1 cellular context compared by ENCODE assay signal in genomic region chr1:231037585-231038517, GRCh38.
A peak's percentile ranks its signal among the peaks of the same experiment; 100 is the strongest.
TF ChIP-seq lines count a peak whose summit lies in the region.

No MANE protein-coding gene starts in this region.

TF ChIP-seq in K562, 482 proteins besides CTCF, POLR2A, EP300 and RAD21 (continues in another document):
- TF ChIP-seq PHB (CRISPR knock-in tag; IDR thresholded peaks at IDR 0.05), result no peak
- TF ChIP-seq TBP (optimal IDR thresholded peaks at IDR 0.05; ENCODE audit: low read depth, low read length), result no peak
- TF ChIP-seq CC2D1A (IDR thresholded peaks at IDR 0.05), result no peak
- peak; percentile 81 for TF ChIP-seq ZNF239 (CRISPR knock-in tag; IDR thresholded peaks at IDR 0.05)
- TF ChIP-seq, protein P1, sequence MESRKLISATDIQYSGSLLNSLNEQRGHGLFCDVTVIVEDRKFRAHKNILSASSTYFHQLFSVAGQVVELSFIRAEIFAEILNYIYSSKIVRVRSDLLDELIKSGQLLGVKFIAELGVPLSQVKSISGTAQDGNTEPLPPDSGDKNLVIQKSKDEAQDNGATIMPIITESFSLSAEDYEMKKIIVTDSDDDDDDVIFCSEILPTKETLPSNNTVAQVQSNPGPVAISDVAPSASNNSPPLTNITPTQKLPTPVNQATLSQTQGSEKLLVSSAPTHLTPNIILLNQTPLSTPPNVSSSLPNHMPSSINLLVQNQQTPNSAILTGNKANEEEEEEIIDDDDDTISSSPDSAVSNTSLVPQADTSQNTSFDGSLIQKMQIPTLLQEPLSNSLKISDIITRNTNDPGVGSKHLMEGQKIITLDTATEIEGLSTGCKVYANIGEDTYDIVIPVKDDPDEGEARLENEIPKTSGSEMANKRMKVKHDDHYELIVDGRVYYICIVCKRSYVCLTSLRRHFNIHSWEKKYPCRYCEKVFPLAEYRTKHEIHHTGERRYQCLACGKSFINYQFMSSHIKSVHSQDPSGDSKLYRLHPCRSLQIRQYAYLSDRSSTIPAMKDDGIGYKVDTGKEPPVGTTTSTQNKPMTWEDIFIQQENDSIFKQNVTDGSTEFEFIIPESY (CRISPR knock-in tag; IDR thresholded peaks at IDR 0.05), result no peak
- TF ChIP-seq FOS (IDR thresholded peaks at IDR 0.05; ENCODE audit: extremely low read depth, insufficient read length), result no peak
- no peak for TF ChIP-seq ZNF436 (CRISPR knock-in tag; IDR thresholded peaks at IDR 0.05)
- TF ChIP-seq, protein P2, sequence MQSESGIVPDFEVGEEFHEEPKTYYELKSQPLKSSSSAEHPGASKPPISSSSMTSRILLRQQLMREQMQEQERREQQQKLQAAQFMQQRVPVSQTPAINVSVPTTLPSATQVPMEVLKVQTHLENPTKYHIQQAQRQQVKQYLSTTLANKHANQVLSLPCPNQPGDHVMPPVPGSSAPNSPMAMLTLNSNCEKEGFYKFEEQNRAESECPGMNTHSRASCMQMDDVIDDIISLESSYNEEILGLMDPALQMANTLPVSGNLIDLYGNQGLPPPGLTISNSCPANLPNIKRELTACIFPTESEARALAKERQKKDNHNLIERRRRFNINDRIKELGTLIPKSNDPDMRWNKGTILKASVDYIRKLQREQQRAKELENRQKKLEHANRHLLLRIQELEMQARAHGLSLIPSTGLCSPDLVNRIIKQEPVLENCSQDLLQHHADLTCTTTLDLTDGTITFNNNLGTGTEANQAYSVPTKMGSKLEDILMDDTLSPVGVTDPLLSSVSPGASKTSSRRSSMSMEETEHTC (IDR thresholded peaks at IDR 0.05), result no peak
- 0 out of 2 replicates have a peak, but pooled peaks have one; percentile 27 for TF ChIP-seq DPF2 (IDR thresholded peaks at IDR 0.05)
- no peak for TF ChIP-seq ETS1 (conservative IDR thresholded peaks at IDR 0.05; ENCODE audit: control insufficient read depth, low read depth, low read length)
- no peak for TF ChIP-seq SAFB (IDR thresholded peaks at IDR 0.05; ENCODE audit: borderline replicate concordance, low read depth, low read length)
- no peak for TF ChIP-seq XRCC3 (IDR thresholded peaks at IDR 0.05)
- TF ChIP-seq RBM14 (IDR thresholded peaks at IDR 0.05; ENCODE audit: borderline replicate concordance, insufficient read depth, low read depth, low read length), result no peak
- no peak for TF ChIP-seq ZNF174 (CRISPR knock-in tag; IDR thresholded peaks at IDR 0.05)
- no peak for TF ChIP-seq SRF (CRISPR knock-in tag; IDR thresholded peaks at IDR 0.05)
- TF ChIP-seq, protein P3, sequence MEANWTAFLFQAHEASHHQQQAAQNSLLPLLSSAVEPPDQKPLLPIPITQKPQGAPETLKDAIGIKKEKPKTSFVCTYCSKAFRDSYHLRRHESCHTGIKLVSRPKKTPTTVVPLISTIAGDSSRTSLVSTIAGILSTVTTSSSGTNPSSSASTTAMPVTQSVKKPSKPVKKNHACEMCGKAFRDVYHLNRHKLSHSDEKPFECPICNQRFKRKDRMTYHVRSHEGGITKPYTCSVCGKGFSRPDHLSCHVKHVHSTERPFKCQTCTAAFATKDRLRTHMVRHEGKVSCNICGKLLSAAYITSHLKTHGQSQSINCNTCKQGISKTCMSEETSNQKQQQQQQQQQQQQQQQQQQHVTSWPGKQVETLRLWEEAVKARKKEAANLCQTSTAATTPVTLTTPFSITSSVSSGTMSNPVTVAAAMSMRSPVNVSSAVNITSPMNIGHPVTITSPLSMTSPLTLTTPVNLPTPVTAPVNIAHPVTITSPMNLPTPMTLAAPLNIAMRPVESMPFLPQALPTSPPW (CRISPR knock-in tag; IDR thresholded peaks at IDR 0.05), result no peak; the same call in 1 of the 2 replicates
- no peak for TF ChIP-seq ZSCAN32 (CRISPR knock-in tag; IDR thresholded peaks at IDR 0.05)
- TF ChIP-seq CGGBP1 (CRISPR knock-in tag; IDR thresholded peaks at IDR 0.05), result no peak
- TF ChIP-seq PTRF (tag; IDR thresholded peaks at IDR 0.05), result no peak
- TF ChIP-seq ZNF175 (CRISPR knock-in tag; IDR thresholded peaks at IDR 0.05; ENCODE audit: low read depth), result 0 out of 2 replicates have a peak, but pooled peaks have one; percentile 7
- no peak for TF ChIP-seq ZNF143 (CRISPR knock-in tag; IDR thresholded peaks at IDR 0.05)
- TF ChIP-seq, protein P4, sequence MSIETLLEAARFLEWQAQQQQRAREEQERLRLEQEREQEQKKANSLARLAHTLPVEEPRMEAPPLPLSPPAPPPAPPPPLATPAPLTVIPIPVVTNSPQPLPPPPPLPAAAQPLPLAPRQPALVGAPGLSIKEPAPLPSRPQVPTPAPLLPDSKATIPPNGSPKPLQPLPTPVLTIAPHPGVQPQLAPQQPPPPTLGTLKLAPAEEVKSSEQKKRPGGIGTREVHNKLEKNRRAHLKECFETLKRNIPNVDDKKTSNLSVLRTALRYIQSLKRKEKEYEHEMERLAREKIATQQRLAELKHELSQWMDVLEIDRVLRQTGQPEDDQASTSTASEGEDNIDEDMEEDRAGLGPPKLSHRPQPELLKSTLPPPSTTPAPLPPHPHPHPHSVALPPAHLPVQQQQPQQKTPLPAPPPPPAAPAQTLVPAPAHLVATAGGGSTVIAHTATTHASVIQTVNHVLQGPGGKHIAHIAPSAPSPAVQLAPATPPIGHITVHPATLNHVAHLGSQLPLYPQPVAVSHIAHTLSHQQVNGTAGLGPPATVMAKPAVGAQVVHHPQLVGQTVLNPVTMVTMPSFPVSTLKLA (conservative IDR thresholded peaks at IDR 0.05), result no peak
- no peak for TF ChIP-seq DDX20 (tag; IDR thresholded peaks at IDR 0.05; ENCODE audit: low read depth)
- no peak for TF ChIP-seq ZNF384 (IDR thresholded peaks at IDR 0.05; ENCODE audit: low read depth, low read length)
- peak; percentile 84 for TF ChIP-seq ZNF707 (CRISPR knock-in tag; conservative IDR thresholded peaks at IDR 0.05)
- no peak for TF ChIP-seq ZBTB17 (CRISPR knock-in tag; IDR thresholded peaks at IDR 0.05)
- no peak for TF ChIP-seq HNRNPK (IDR thresholded peaks at IDR 0.05; ENCODE audit: low read depth, low read length, poor library complexity, severe bottlenecking)
- no peak for TF ChIP-seq ZNF232 (CRISPR knock-in tag; IDR thresholded peaks at IDR 0.05)
- no peak for TF ChIP-seq NFATC3 (IDR thresholded peaks at IDR 0.05)
- peak; percentile 85 for TF ChIP-seq ZNF134 (CRISPR knock-in tag; conservative IDR thresholded peaks at IDR 0.05)
- TF ChIP-seq GTF2A2 (tag; IDR thresholded peaks at IDR 0.05), result no peak
- peak in 1 of 2 experiments; percentile 31; a peak in 1 of 4 replicates for TF ChIP-seq TBL1XR1 (IDR thresholded peaks at IDR 0.05; ENCODE audit: low read length in 2 of 2)
- 0 out of 2 replicates have a peak, but pooled peaks have one; percentile 9 for TF ChIP-seq ARID1B (IDR thresholded peaks at IDR 0.05)
- TF ChIP-seq BACH1 (tag; IDR thresholded peaks at IDR 0.05), result 0 out of 2 replicates have a peak, but pooled peaks have one; percentile 8
- TF ChIP-seq SMARCB1 (IDR thresholded peaks at IDR 0.05; ENCODE audit: insufficient read length, low read depth), result no peak
- 0 out of 4 replicates have a peak, but pooled peaks of 1 of the 2 experiments have one; percentile 29 for TF ChIP-seq ZNF639 (CRISPR knock-in tag; conservative IDR thresholded peaks at IDR 0.05 in 1 of 2, IDR thresholded peaks at IDR 0.05 in 1 of 2)
- TF ChIP-seq ZNF224 (CRISPR knock-in tag; IDR thresholded peaks at IDR 0.05), result no peak
- TF ChIP-seq, protein P5, sequence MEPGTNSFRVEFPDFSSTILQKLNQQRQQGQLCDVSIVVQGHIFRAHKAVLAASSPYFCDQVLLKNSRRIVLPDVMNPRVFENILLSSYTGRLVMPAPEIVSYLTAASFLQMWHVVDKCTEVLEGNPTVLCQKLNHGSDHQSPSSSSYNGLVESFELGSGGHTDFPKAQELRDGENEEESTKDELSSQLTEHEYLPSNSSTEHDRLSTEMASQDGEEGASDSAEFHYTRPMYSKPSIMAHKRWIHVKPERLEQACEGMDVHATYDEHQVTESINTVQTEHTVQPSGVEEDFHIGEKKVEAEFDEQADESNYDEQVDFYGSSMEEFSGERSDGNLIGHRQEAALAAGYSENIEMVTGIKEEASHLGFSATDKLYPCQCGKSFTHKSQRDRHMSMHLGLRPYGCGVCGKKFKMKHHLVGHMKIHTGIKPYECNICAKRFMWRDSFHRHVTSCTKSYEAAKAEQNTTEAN (CRISPR knock-in tag; IDR thresholded peaks at IDR 0.05), result no peak
- no peak for TF ChIP-seq RFX1 (IDR thresholded peaks at IDR 0.05)
- no peak for TF ChIP-seq HNRNPL (IDR thresholded peaks at IDR 0.05; ENCODE audit: low read depth, low read length)
- TF ChIP-seq SMARCA5 (IDR thresholded peaks at IDR 0.05), result no peak
- TF ChIP-seq CBFA2T3 (IDR thresholded peaks at IDR 0.05), result no peak
- no peak for TF ChIP-seq NCOA6 (IDR thresholded peaks at IDR 0.05)
- TF ChIP-seq EWSR1 (IDR thresholded peaks at IDR 0.05; ENCODE audit: borderline replicate concordance, low read depth, partially characterized antibody), result no peak
- peak in 1 of 2 experiments; percentile 83; a peak in 2 of 4 replicates for TF ChIP-seq TEAD1 (CRISPR knock-in tag; IDR thresholded peaks at IDR 0.05)
- TF ChIP-seq ZNF133 (CRISPR knock-in tag; IDR thresholded peaks at IDR 0.05), result no peak
- no peak for TF ChIP-seq MTA3 (IDR thresholded peaks at IDR 0.05; ENCODE audit: borderline replicate concordance)
- no peak for TF ChIP-seq ZNF184 (CRISPR knock-in tag; IDR thresholded peaks at IDR 0.05)
- TF ChIP-seq CEBPG (CRISPR knock-in tag; IDR thresholded peaks at IDR 0.05), result no peak
- 0 out of 4 replicates have a peak, but pooled peaks of 1 of the 2 experiments have one; percentile 6 for TF ChIP-seq CEBPG (tag; conservative IDR thresholded peaks at IDR 0.05 in 1 of 2, IDR thresholded peaks at IDR 0.05 in 1 of 2)
- no peak for TF ChIP-seq ZKSCAN8 (CRISPR knock-in tag; IDR thresholded peaks at IDR 0.05)
- TF ChIP-seq, protein P6, sequence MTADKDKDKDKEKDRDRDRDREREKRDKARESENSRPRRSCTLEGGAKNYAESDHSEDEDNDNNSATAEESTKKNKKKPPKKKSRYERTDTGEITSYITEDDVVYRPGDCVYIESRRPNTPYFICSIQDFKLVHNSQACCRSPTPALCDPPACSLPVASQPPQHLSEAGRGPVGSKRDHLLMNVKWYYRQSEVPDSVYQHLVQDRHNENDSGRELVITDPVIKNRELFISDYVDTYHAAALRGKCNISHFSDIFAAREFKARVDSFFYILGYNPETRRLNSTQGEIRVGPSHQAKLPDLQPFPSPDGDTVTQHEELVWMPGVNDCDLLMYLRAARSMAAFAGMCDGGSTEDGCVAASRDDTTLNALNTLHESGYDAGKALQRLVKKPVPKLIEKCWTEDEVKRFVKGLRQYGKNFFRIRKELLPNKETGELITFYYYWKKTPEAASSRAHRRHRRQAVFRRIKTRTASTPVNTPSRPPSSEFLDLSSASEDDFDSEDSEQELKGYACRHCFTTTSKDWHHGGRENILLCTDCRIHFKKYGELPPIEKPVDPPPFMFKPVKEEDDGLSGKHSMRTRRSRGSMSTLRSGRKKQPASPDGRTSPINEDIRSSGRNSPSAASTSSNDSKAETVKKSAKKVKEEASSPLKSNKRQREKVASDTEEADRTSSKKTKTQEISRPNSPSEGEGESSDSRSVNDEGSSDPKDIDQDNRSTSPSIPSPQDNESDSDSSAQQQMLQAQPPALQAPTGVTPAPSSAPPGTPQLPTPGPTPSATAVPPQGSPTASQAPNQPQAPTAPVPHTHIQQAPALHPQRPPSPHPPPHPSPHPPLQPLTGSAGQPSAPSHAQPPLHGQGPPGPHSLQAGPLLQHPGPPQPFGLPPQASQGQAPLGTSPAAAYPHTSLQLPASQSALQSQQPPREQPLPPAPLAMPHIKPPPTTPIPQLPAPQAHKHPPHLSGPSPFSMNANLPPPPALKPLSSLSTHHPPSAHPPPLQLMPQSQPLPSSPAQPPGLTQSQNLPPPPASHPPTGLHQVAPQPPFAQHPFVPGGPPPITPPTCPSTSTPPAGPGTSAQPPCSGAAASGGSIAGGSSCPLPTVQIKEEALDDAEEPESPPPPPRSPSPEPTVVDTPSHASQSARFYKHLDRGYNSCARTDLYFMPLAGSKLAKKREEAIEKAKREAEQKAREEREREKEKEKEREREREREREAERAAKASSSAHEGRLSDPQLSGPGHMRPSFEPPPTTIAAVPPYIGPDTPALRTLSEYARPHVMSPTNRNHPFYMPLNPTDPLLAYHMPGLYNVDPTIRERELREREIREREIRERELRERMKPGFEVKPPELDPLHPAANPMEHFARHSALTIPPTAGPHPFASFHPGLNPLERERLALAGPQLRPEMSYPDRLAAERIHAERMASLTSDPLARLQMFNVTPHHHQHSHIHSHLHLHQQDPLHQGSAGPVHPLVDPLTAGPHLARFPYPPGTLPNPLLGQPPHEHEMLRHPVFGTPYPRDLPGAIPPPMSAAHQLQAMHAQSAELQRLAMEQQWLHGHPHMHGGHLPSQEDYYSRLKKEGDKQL (CRISPR knock-in tag; IDR thresholded peaks at IDR 0.05; ENCODE audit: borderline replicate concordance), result no peak
- TF ChIP-seq, protein P7, sequence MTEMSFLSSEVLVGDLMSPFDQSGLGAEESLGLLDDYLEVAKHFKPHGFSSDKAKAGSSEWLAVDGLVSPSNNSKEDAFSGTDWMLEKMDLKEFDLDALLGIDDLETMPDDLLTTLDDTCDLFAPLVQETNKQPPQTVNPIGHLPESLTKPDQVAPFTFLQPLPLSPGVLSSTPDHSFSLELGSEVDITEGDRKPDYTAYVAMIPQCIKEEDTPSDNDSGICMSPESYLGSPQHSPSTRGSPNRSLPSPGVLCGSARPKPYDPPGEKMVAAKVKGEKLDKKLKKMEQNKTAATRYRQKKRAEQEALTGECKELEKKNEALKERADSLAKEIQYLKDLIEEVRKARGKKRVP (CRISPR knock-in tag; IDR thresholded peaks at IDR 0.05), result no peak
- TF ChIP-seq ZNF354B (CRISPR knock-in tag; IDR thresholded peaks at IDR 0.05), result no peak
